Comparison of ENCODE assay signal across 1 cellular context in the genomic region with DNA sequence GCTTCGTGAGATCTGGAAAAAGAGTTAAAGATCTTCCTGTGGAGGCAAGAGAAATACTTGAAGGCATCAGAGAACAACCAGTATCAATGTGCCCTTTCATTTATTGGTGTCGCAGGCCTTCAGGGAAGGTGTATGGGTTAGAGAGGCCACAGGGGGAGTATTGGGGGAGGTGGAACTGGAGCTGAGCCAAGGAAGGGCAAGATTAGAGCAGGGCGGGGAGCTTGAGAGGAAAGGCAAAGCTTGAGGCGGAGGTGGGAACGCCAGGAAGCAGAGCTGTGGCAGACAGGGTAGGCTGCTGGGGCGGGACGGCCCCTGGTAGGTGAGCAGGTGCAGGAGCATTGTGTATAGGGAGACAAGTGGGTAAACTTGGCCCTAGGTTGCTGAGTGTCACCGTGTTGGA.
TF ChIP-seq lines count a peak whose summit lies in the region.

No MANE protein-coding gene starts in this region.

TF ChIP-seq in GM23338, 12 proteins besides CTCF, POLR2A, EP300 and RAD21 (continued from another document):
- TF ChIP-seq, protein P1, sequence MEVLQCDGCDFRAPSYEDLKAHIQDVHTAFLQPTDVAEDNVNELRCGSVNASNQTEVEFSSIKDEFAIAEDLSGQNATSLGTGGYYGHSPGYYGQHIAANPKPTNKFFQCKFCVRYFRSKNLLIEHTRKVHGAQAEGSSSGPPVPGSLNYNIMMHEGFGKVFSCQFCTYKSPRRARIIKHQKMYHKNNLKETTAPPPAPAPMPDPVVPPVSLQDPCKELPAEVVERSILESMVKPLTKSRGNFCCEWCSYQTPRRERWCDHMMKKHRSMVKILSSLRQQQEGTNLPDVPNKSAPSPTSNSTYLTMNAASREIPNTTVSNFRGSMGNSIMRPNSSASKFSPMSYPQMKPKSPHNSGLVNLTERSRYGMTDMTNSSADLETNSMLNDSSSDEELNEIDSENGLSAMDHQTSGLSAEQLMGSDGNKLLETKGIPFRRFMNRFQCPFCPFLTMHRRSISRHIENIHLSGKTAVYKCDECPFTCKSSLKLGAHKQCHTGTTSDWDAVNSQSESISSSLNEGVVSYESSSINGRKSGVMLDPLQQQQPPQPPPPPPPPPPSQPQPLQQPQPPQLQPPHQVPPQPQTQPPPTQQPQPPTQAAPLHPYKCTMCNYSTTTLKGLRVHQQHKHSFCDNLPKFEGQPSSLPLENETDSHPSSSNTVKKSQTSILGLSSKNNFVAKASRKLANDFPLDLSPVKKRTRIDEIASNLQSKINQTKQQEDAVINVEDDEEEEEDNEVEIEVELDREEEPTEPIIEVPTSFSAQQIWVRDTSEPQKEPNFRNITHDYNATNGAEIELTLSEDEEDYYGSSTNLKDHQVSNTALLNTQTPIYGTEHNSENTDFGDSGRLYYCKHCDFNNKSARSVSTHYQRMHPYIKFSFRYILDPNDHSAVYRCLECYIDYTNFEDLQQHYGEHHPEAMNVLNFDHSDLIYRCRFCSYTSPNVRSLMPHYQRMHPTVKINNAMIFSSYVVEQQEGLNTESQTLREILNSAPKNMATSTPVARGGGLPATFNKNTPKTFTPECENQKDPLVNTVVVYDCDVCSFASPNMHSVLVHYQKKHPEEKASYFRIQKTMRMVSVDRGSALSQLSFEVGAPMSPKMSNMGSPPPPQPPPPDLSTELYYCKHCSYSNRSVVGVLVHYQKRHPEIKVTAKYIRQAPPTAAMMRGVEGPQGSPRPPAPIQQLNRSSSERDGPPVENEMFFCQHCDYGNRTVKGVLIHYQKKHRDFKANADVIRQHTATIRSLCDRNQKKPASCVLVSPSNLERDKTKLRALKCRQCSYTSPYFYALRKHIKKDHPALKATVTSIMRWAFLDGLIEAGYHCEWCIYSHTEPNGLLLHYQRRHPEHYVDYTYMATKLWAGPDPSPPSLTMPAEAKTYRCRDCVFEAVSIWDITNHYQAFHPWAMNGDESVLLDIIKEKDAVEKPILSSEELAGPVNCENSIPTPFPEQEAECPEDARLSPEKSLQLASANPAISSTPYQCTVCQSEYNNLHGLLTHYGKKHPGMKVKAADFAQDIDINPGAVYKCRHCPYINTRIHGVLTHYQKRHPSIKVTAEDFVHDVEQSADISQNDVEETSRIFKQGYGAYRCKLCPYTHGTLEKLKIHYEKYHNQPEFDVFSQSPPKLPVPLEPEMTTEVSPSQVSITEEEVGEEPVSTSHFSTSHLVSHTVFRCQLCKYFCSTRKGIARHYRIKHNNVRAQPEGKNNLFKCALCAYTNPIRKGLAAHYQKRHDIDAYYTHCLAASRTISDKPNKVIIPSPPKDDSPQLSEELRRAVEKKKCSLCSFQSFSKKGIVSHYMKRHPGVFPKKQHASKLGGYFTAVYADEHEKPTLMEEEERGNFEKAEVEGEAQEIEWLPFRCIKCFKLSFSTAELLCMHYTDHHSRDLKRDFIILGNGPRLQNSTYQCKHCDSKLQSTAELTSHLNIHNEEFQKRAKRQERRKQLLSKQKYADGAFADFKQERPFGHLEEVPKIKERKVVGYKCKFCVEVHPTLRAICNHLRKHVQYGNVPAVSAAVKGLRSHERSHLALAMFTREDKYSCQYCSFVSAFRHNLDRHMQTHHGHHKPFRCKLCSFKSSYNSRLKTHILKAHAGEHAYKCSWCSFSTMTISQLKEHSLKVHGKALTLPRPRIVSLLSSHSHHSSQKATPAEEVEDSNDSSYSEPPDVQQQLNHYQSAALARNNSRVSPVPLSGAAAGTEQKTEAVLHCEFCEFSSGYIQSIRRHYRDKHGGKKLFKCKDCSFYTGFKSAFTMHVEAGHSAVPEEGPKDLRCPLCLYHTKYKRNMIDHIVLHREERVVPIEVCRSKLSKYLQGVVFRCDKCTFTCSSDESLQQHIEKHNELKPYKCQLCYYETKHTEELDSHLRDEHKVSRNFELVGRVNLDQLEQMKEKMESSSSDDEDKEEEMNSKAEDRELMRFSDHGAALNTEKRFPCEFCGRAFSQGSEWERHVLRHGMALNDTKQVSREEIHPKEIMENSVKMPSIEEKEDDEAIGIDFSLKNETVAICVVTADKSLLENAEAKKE (CRISPR knock-in tag; IDR thresholded peaks at IDR 0.05) = no peak
- TF ChIP-seq EZH2phosphoT487 (IDR thresholded peaks at IDR 0.05; ENCODE audit: unreplicated experiment) (no peak), ZNF114 (CRISPR knock-in tag; IDR thresholded peaks at IDR 0.05) (no peak), CREB1 (CRISPR knock-in tag; IDR thresholded peaks at IDR 0.05; ENCODE audit: low read depth) (no peak), POLR2AphosphoS5 (IDR thresholded peaks at IDR 0.05; ENCODE audit: low read depth) (no peak), ZNF331 (CRISPR knock-in tag; IDR thresholded peaks at IDR 0.05; ENCODE audit: low read depth) (no peak), STAT1 (IDR thresholded peaks at IDR 0.05; ENCODE audit: unreplicated experiment) (no peak), JUNB (IDR thresholded peaks at IDR 0.05; ENCODE audit: unreplicated experiment) (no peak), EZH2 (IDR thresholded peaks at IDR 0.05; ENCODE audit: low read depth, unreplicated experiment) (no peak)
- TF ChIP-seq, protein P2, sequence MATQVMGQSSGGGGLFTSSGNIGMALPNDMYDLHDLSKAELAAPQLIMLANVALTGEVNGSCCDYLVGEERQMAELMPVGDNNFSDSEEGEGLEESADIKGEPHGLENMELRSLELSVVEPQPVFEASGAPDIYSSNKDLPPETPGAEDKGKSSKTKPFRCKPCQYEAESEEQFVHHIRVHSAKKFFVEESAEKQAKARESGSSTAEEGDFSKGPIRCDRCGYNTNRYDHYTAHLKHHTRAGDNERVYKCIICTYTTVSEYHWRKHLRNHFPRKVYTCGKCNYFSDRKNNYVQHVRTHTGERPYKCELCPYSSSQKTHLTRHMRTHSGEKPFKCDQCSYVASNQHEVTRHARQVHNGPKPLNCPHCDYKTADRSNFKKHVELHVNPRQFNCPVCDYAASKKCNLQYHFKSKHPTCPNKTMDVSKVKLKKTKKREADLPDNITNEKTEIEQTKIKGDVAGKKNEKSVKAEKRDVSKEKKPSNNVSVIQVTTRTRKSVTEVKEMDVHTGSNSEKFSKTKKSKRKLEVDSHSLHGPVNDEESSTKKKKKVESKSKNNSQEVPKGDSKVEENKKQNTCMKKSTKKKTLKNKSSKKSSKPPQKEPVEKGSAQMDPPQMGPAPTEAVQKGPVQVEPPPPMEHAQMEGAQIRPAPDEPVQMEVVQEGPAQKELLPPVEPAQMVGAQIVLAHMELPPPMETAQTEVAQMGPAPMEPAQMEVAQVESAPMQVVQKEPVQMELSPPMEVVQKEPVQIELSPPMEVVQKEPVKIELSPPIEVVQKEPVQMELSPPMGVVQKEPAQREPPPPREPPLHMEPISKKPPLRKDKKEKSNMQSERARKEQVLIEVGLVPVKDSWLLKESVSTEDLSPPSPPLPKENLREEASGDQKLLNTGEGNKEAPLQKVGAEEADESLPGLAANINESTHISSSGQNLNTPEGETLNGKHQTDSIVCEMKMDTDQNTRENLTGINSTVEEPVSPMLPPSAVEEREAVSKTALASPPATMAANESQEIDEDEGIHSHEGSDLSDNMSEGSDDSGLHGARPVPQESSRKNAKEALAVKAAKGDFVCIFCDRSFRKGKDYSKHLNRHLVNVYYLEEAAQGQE (IDR thresholded peaks at IDR 0.05; ENCODE audit: unreplicated experiment) = no peak
TF ChIP-seq in GM23338: peak in this region for 0.
